1 cellular context compared by ENCODE assay signal in the genomic region with DNA sequence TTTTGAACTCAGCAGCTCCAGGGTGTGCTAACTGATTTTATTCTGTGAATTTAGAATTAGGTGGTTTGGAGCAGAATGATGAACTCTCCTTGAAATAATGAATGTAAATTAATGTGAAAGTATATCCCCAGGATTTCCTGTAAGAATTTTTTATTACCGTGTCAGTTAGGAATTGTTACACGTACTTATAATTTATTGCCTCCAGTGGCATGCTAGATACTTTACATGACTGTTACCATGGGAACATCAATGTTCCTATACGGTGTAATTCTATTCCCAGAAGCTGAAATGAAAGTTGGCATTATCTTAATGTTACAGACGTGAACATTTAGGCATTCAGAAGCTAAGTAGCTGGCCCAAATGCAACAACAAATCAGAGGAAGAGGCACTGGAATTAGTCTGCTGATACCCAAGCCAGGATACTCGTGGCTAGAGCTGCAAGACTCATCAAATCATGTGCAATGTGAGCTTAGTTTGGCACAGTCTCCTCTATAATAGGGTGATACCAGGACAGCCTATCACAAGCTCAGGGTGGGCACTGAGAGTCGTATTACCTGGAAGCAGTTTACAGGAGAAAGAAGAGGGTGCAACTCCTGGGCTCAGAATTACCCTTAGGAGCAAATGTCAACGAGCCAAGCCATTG.
TF ChIP-seq lines count a peak whose summit lies in the region.

No MANE protein-coding gene starts in this region.

TF ChIP-seq in GM23338, 12 proteins besides CTCF, POLR2A, EP300 and RAD21 (continued from another document):
- TF ChIP-seq, protein P1, sequence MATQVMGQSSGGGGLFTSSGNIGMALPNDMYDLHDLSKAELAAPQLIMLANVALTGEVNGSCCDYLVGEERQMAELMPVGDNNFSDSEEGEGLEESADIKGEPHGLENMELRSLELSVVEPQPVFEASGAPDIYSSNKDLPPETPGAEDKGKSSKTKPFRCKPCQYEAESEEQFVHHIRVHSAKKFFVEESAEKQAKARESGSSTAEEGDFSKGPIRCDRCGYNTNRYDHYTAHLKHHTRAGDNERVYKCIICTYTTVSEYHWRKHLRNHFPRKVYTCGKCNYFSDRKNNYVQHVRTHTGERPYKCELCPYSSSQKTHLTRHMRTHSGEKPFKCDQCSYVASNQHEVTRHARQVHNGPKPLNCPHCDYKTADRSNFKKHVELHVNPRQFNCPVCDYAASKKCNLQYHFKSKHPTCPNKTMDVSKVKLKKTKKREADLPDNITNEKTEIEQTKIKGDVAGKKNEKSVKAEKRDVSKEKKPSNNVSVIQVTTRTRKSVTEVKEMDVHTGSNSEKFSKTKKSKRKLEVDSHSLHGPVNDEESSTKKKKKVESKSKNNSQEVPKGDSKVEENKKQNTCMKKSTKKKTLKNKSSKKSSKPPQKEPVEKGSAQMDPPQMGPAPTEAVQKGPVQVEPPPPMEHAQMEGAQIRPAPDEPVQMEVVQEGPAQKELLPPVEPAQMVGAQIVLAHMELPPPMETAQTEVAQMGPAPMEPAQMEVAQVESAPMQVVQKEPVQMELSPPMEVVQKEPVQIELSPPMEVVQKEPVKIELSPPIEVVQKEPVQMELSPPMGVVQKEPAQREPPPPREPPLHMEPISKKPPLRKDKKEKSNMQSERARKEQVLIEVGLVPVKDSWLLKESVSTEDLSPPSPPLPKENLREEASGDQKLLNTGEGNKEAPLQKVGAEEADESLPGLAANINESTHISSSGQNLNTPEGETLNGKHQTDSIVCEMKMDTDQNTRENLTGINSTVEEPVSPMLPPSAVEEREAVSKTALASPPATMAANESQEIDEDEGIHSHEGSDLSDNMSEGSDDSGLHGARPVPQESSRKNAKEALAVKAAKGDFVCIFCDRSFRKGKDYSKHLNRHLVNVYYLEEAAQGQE (IDR thresholded peaks at IDR 0.05; ENCODE audit: unreplicated experiment), result no peak
